ENCODE assay signal across 8 cellular contexts in genomic region chr3:150602426-150603089, GRCh38. TPM values are rescaled to one million over a fixed set of nuclear protein-coding genes. Genes with fewer than 3 reads are reported as not detected.
DNase-seq lines count a peak whose midpoint lies in the region; ATAC-seq and TF ChIP-seq lines count a peak whose summit lies in the region.

No MANE protein-coding gene starts in this region.

- H3K9me3 Mint-ChIP-seq in activated naive CD4-positive, alpha-beta T cell treated with anti-CD3 and anti-CD28 coated beads for 36 hours = no peaks in the 10 kb centered on the region

- H3K4me1 ChIP-seq in adrenal gland (replicated peaks in 1 of 2) (peaks cover 26 to 44% of the 10 kb centered on the region in 2 donors), tibial nerve (peaks cover 0 to 45% (median 30%) of the 10 kb centered on the region in 4 donors)

- CTCF ChIA-PET in activated naive CD4-positive, alpha-beta T cell treated with anti-CD3 and anti-CD28 coated beads for 36 hours (lab: Charles Lee) = interaction anchor here (0.6 to 0.8 kb wide), 3 partner anchors 10 to 154 kb away, joined by 3 to 4 read pairs (median 3); no protein-coding TSS in a partner anchor

- peaks cover 35% of the 10 kb centered on the region for H3K36me3 Mint-ChIP-seq in activated naive CD4-positive, alpha-beta T cell treated with anti-CD3 and anti-CD28 coated beads for 36 hours (ENCODE audit: low read depth)

- H3K27me3 Mint-ChIP-seq in activated naive CD4-positive, alpha-beta T cell treated with anti-CD3 and anti-CD28 coated beads for 36 hours (ENCODE audit: low read depth) = no peaks in the 10 kb centered on the region

- DNase-seq in activated naive CD4-positive, alpha-beta T cell treated with anti-CD3 and anti-CD28 coated beads for 36 hours = no peak
- DNase-seq in activated naive CD4-positive, alpha-beta T cell treated with Interleukin-2 at 50 U/mL for 16 hours = no peak
- DNase-seq in adrenal gland (no peak), left kidney (ENCODE audit: low read depth, low spot score) (peak; percentile 16), tibial nerve (ENCODE audit: low spot score in 2 of 2) (no peak), activated gamma-delta T cell (lab: John Stamatoyannopoulos, UW) (no peak)
- DNase-seq in stimulated activated CD4-positive, alpha-beta T cell treated with anti-CD3 and anti-CD28 coated beads, Interleukin-1b, Interleukin-23, amount 100 ng/mL, for 48 hours = no peak

- peak overlapping the region in 4 of 5 donors; percentile 91 to 98 (median 95) for H3K27ac ChIP-seq in adrenal gland
- peak overlapping the region; percentile 86 to 99 (median 98) for H3K27ac ChIP-seq in tibial nerve

- no peaks in the 10 kb centered on the region for H3K36me3 ChIP-seq in adrenal gland (replicated peaks in 1 of 2)
- no peaks in the 10 kb centered on the region for H3K36me3 ChIP-seq in tibial nerve

- no peaks in the 10 kb centered on the region for H3K27me3 ChIP-seq in adrenal gland
- H3K27me3 ChIP-seq in tibial nerve = no peaks in the 10 kb centered on the region

- H3K4me3 ChIP-seq in adrenal gland (peak overlapping the region in 3 of 4 donors; percentile 5 to 73 (median 72)), tibial nerve (peak overlapping the region; percentile 70 to 97 (median 87))

- H3K4me3 Mint-ChIP-seq in activated naive CD4-positive, alpha-beta T cell treated with anti-CD3 and anti-CD28 coated beads for 36 hours = peak overlapping the region; percentile 96

- TF ChIP-seq EP300 in tibial nerve (IDR thresholded peaks at IDR 0.05) = no peak

- peak; percentile 11 for ATAC-seq in HG03175 (IDR thresholded peaks at IDR 0.05; ENCODE audit: unreplicated experiment)

- H3K27ac Mint-ChIP-seq in activated naive CD4-positive, alpha-beta T cell treated with anti-CD3 and anti-CD28 coated beads for 36 hours = peak overlapping the region; percentile 97

- H3K9me3 ChIP-seq in adrenal gland (replicated peaks in 1 of 3) (no peaks in the 10 kb centered on the region), tibial nerve (no peaks in the 10 kb centered on the region)

- H3K4me1 Mint-ChIP-seq in activated naive CD4-positive, alpha-beta T cell treated with anti-CD3 and anti-CD28 coated beads for 36 hours (ENCODE audit: low read depth) = peaks cover 52% of the 10 kb centered on the region

- WGBS in adrenal gland, 4 donors = 34 to 52% (median 41%) methylated on average over 5 of the region's 5 CpGs
- WGBS in tibial nerve, 2 donors = 27 to 39% methylated on average over 5 of the region's 5 CpGs

- TF ChIP-seq CTCF in adrenal gland (IDR thresholded peaks at IDR 0.05) (no peak), tibial nerve (IDR thresholded peaks at IDR 0.05) (no peak)

- intact Hi-C loops in activated naive CD4-positive, alpha-beta T cell treated with anti-CD3 and anti-CD28 coated beads for 36 hours (cut with micrococcal nuclease) = loop anchor here (1.0 to 5.0 kb wide), 11 partner anchors 20 to 1590 kb away; partner anchors contain the start of genes EIF2A, ERICH6, MED12L and RNF13
- intact Hi-C loops in adrenal gland (cut with DNase I) = no loop called here

- TF ChIP-seq POLR2A in adrenal gland (IDR thresholded peaks at IDR 0.05) (no peak), tibial nerve (IDR thresholded peaks at IDR 0.05) (no peak)

RNA-seq across cellular contexts. Expression of gene SELENOT, which starts 0.6 kb away (rescaled TPM):
- 10 to 100 TPM; 68.4 to 71.2 TPM for total RNA-seq in activated naive CD4-positive, alpha-beta T cell treated with anti-CD3 and anti-CD28 coated beads for 36 hours
- total RNA-seq in adrenal gland = 100 to 1,000 TPM in 7 of 8 donors, 10 to 100 TPM in 1; 99.6 to 199 (median 151) TPM
- 100 to 1,000 TPM in 1 of 3 donors, 10 to 100 TPM in 2; 19.4 to 323 (median 25.6) TPM for polyA plus RNA-seq in adrenal gland
- total RNA-seq in tibial nerve = 100 to 1,000 TPM in 2 of 4 donors, 10 to 100 TPM in 2; 80.4 to 160 (median 101) TPM

RNA-seq across cellular contexts. Expression of gene EIF2A, which starts 56.0 kb away (rescaled TPM):
- total RNA-seq in activated naive CD4-positive, alpha-beta T cell treated with anti-CD3 and anti-CD28 coated beads for 36 hours = 100 to 1,000 TPM; 133 to 135 TPM
- total RNA-seq in adrenal gland (100 to 1,000 TPM in 3 of 8 donors, 10 to 100 TPM in 5; 70.0 to 178 (median 74.8) TPM), tibial nerve (100 to 1,000 TPM in 2 of 4 donors, 10 to 100 TPM in 2; 84.7 to 103 (median 100) TPM)
- polyA plus RNA-seq in adrenal gland = 100 to 1,000 TPM in 1 of 3 donors, 10 to 100 TPM in 2; 62.3 to 115 (median 66.8) TPM

RNA-seq across cellular contexts. Expression of gene SERP1, which starts 56.3 kb away (rescaled TPM):
- 100 to 1,000 TPM in 1 of 2 experiments, 10 to 100 TPM in 1; 95.9 to 105 TPM for total RNA-seq in activated naive CD4-positive, alpha-beta T cell treated with anti-CD3 and anti-CD28 coated beads for 36 hours
- total RNA-seq in adrenal gland (100 to 1,000 TPM; 117 to 580 (median 238) TPM), tibial nerve (100 to 1,000 TPM; 377 to 593 (median 447) TPM)
- 100 to 1,000 TPM in 1 of 3 donors, 10 to 100 TPM in 2; 47.0 to 234 (median 56.9) TPM for polyA plus RNA-seq in adrenal gland
